ENCODE assay signal across 12 cellular contexts in the genomic region with DNA sequence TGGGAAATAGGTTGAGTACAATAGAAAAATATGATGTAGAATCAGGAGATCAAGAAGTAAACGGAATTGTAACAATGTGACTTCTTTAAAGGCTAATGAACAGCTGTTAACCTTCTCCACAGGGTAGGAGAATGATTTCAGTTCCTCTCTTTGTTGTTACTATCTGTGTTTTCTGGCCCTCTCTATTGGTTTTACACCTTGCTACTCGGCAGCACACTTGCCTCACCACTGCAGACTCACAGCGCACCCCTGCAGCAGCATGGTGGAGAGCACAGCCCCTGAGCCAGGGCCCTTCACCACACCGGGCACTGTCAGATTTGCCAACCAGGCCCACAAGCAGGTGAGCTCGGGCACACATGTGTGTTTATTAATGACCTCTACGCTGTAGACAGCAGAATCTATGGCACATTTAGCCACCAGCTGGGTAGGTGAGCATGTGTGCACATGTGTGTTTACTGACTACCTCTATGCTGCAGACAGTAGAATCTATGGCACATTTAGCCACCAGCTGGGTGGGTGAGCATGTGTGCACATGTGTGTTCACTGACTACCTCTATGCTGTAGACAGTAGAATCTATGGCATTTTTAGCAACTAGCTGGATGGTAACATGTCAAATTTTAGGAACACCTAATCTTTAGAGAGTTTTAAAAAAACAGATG. TPM values are rescaled to one million over a fixed set of nuclear protein-coding genes. Genes with fewer than 3 reads are reported as not detected.
DNase-seq lines count a peak whose midpoint lies in the region; ATAC-seq and TF ChIP-seq lines count a peak whose summit lies in the region.
"Had no signal": no experiment of that assay in that cellular context is flagged by ENCODE, and none has a peak within 500 bp of the region (broad histone marks: within the 10 kb centered on the region; RNA-seq: fewer than 3 reads in every experiment).

No MANE protein-coding gene starts in this region.

- H3K27ac ChIP-seq in OCI-LY7 (ENCODE audit: low read depth, low read length, poor library complexity, severe bottlenecking), result peak overlapping the region; percentile 51

- CTCF ChIA-PET in OCI-LY7 (lab: Charles Lee; ENCODE audit: unreplicated experiment), result no interaction called here

- H3K4me1 ChIP-seq in OCI-LY7 (ENCODE audit: insufficient read depth, low read length, poor library complexity, severe bottlenecking), result peaks cover 19% of the 10 kb centered on the region

- no peaks in the 10 kb centered on the region for H3K9me2 ChIP-seq in OCI-LY7 (ENCODE audit: insufficient read depth, low read length)

- in situ Hi-C loops in GM13977 (cut with MboI; ENCODE audit: low pct_unique_long_range_greater_than_20kb, low sequenced_read_pairs, unreplicated experiment), result loop anchor here (10.0 kb wide), 1 partner anchor 59 kb away; a partner anchor contains a TSS

- no TSS peak for BruUV-seq in OCI-LY7 (replicated peaks; lab: Mats Ljungman, UMichigan)

- intact Hi-C loops in OCI-LY7 (cut with micrococcal nuclease; ENCODE audit: unreplicated experiment), result no loop called here

- H2AFZ ChIP-seq in OCI-LY7 (ENCODE audit: low read length), result no peak overlapping the region

- H3K4me3 ChIP-seq in OCI-LY7 (ENCODE audit: low read depth, low read length, poor library complexity, severe bottlenecking), result no peak overlapping the region

- no peaks in the 10 kb centered on the region for H4K20me1 ChIP-seq in OCI-LY7 (ENCODE audit: insufficient read depth, low read length)

- H3K9me3 ChIP-seq in OCI-LY7 (ENCODE audit: low read length), result no peaks in the 10 kb centered on the region

- peaks cover 70% of the 10 kb centered on the region for H3K36me3 ChIP-seq in OCI-LY7 (ENCODE audit: insufficient read depth, low read length)

- DNase-seq in GM13977 (ENCODE audit: low spot score) (peak; percentile 58), OCI-LY7 (ENCODE audit: low spot score) (peak; percentile 54), HCEC 1CT (no peak), CD1c-positive myeloid dendritic cell (ENCODE audit: extremely low spot score) (no peak), T-helper 9 cell (no peak), ureter (ENCODE audit: low spot score) (no peak)
- DNase-seq: mammary epithelial cell, NCI-H2029, substantia nigra, T1000 had no signal

- ATAC-seq in GM19463 (IDR thresholded peaks at IDR 0.05; ENCODE audit: unreplicated experiment) (peak; percentile 80), HG02870 (IDR thresholded peaks at IDR 0.05; ENCODE audit: unreplicated experiment) (peak; percentile 91)

- no peak for TF ChIP-seq CTCF in GM13977 (IDR thresholded peaks at IDR 0.05; ENCODE audit: extremely low read depth, insufficient read depth, missing control alignments)
- TF ChIP-seq CTCF in OCI-LY7 (conservative IDR thresholded peaks at IDR 0.05; ENCODE audit: low read length), result no peak; the same call in 1 of the 2 replicates

- peaks cover 35% of the 10 kb centered on the region; the same call in 1 of the 2 replicates for H3K79me2 ChIP-seq in OCI-LY7 (ENCODE audit: insufficient read depth, low read depth, low read length)

- POLR2A ChIA-PET in OCI-LY7 (lab: Charles Lee), result interaction anchor here (0.9 to 2.1 kb wide), 5 partner anchors 11 to 85 kb away, joined by 3 to 9 read pairs (median 3); no protein-coding TSS in a partner anchor

- H3K4me2 ChIP-seq in OCI-LY7 (ENCODE audit: low read length), result peak overlapping the region; percentile 40

RNA-seq across cellular contexts. Expression of a gene that starts 16.8 kb away (rescaled TPM):
- 40.2 and 43.4 TPM in 2 replicates for total RNA-seq in OCI-LY7 (2014; rRNA removed; shearing (Covaris generic))
- total RNA-seq in OCI-LY7 (2022), result 63.9 and 67.9 TPM in 2 replicates
- 49.7 TPM for total RNA-seq in ureter

RNA-seq across cellular contexts. Expression of a gene that starts 17.3 kb away (rescaled TPM):
- total RNA-seq in OCI-LY7 (2014; rRNA removed; shearing (Covaris generic)), result 0.26 and 0.38 TPM in 2 replicates
- total RNA-seq in OCI-LY7 (2022) (0.13 TPM in 1 of 2 replicates, not detected in the other), ureter (0.23 TPM)

RNA-seq across cellular contexts. Expression of a gene that starts 57.2 kb away (rescaled TPM):
- total RNA-seq in OCI-LY7 (2014; rRNA removed; shearing (Covaris generic)), result 36.1 and 38.9 TPM in 2 replicates
- total RNA-seq in OCI-LY7 (2022), result 37.5 and 38.1 TPM in 2 replicates
- 53.9 TPM for total RNA-seq in ureter

Comparison
In these comparisons a context has a peak if more than half of its experiments do, and no peak if none do; other contexts are left out.
1. DNase-seq: peak in GM13977 (single experiment) and OCI-LY7 (single experiment); none in HCEC 1CT (single experiment), CD1c-positive myeloid dendritic cell (single experiment), T-helper 9 cell (single experiment) and ureter (single experiment).